Comparison of ENCODE assay signal across 1 cellular context in genomic region chrX:107117993-107118321, GRCh38.
TF ChIP-seq lines count a peak whose summit lies in the region.

No MANE protein-coding gene starts in this region.

TF ChIP-seq in HCT116, 20 proteins besides CTCF, POLR2A, EP300 and RAD21 (continued from another document):
- TF ChIP-seq, protein P1, sequence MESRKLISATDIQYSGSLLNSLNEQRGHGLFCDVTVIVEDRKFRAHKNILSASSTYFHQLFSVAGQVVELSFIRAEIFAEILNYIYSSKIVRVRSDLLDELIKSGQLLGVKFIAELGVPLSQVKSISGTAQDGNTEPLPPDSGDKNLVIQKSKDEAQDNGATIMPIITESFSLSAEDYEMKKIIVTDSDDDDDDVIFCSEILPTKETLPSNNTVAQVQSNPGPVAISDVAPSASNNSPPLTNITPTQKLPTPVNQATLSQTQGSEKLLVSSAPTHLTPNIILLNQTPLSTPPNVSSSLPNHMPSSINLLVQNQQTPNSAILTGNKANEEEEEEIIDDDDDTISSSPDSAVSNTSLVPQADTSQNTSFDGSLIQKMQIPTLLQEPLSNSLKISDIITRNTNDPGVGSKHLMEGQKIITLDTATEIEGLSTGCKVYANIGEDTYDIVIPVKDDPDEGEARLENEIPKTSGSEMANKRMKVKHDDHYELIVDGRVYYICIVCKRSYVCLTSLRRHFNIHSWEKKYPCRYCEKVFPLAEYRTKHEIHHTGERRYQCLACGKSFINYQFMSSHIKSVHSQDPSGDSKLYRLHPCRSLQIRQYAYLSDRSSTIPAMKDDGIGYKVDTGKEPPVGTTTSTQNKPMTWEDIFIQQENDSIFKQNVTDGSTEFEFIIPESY (IDR thresholded peaks at IDR 0.05; ENCODE audit: extremely low read depth, insufficient replicate concordance, low read length): no peak
- no peak for TF ChIP-seq CBX3 (IDR thresholded peaks at IDR 0.05; ENCODE audit: low read depth)
- TF ChIP-seq ELF1 (IDR thresholded peaks at IDR 0.05; ENCODE audit: borderline replicate concordance, low read depth): no peak
- no peak for TF ChIP-seq FOSL1 (IDR thresholded peaks at IDR 0.05; ENCODE audit: low read depth)
- no peak for TF ChIP-seq POLR2AphosphoS5 (IDR thresholded peaks at IDR 0.05; ENCODE audit: low read depth, low read length)
- TF ChIP-seq TCF7L2 (IDR thresholded peaks at IDR 0.05; ENCODE audit: borderline replicate concordance, extremely low read depth, insufficient read depth, insufficient read length): no peak
- no peak for TF ChIP-seq EZH2 (IDR thresholded peaks at IDR 0.05)
- no peak for TF ChIP-seq SIN3A (IDR thresholded peaks at IDR 0.05; ENCODE audit: low read depth)
- no peak for TF ChIP-seq EZH2phosphoT487 (IDR thresholded peaks at IDR 0.05; ENCODE audit: borderline replicate concordance)
- no peak for TF ChIP-seq SP1 (IDR thresholded peaks at IDR 0.05; ENCODE audit: low read depth)
- TF ChIP-seq ZFX (IDR thresholded peaks at IDR 0.05): no peak
